In genomic region chrX:154575076-154575475, GRCh38 we compare ENCODE assay signal across 14 cellular contexts. TPM values are rescaled to one million over a fixed set of nuclear protein-coding genes. Genes with fewer than 3 reads are reported as not detected.
DNase-seq lines count a peak whose midpoint lies in the region; ATAC-seq, FAIRE-seq and TF ChIP-seq lines count a peak whose summit lies in the region.
"Not testable (repeated sequence)": the region's sequence is repeated elsewhere in the genome, so short reads cannot be mapped to it uniquely, and the experiment has no call there.
"Had no signal": no experiment of that assay in that cellular context is flagged by ENCODE, and none has a peak within 500 bp of the region (broad histone marks: within the 10 kb centered on the region; RNA-seq: fewer than 3 reads in every experiment).

No MANE protein-coding gene starts in this region.

- H3K4me1 ChIP-seq in gastroesophageal sphincter, lower lobe of right lung, upper lobe of right lung: not testable (repeated sequence)

- TF ChIP-seq CTCF in gastroesophageal sphincter (IDR thresholded peaks at IDR 0.05); lower lobe of right lung (IDR thresholded peaks at IDR 0.05); upper lobe of right lung (IDR thresholded peaks at IDR 0.05): not testable (repeated sequence)

- peak; percentile 98 for FAIRE-seq in GM12892 (lab: Jason Lieb, UNC)
- peak; percentile 58 for FAIRE-seq in RCC 7860 (lab: Jason Lieb, UNC)

- not testable (repeated sequence) for H3K27me3 ChIP-seq in gastroesophageal sphincter; lower lobe of right lung (ENCODE audit: low read depth); upper lobe of right lung

- not testable (repeated sequence) for H3K4me3 Mint-ChIP-seq in activated T-cell treated with anti-CD3 and anti-CD28 coated beads, Interleukin-2, amount 50 U/mL, for 72 hours

- TF ChIP-seq POLR2A in GM12892 (IDR thresholded peaks at IDR 0.05; ENCODE audit: low read depth, low read length); gastroesophageal sphincter (IDR thresholded peaks at IDR 0.05): not testable (repeated sequence)

- TF ChIP-seq EP300 in gastroesophageal sphincter (IDR thresholded peaks at IDR 0.05): not testable (repeated sequence)

- not testable (repeated sequence) for H3K9me3 Mint-ChIP-seq in activated T-cell treated with anti-CD3 and anti-CD28 coated beads, Interleukin-2, amount 50 U/mL, for 72 hours

- not testable (repeated sequence) for H3K27ac ChIP-seq in gastroesophageal sphincter, lower lobe of right lung, upper lobe of right lung

- H3K36me3 Mint-ChIP-seq in activated T-cell treated with anti-CD3 and anti-CD28 coated beads, Interleukin-2, amount 50 U/mL, for 72 hours (ENCODE audit: insufficient read depth in 2 of 2): not testable (repeated sequence)

- not testable (repeated sequence) for H3K9me3 ChIP-seq in gastroesophageal sphincter, lower lobe of right lung, upper lobe of right lung

- WGBS in gastroesophageal sphincter (ENCODE audit: low coverage in 1 of 2), 2 donors: no CpG with 5 or more reads among the region's 5 CpGs

- ATAC-seq in activated T-cell treated with anti-CD3 and anti-CD28 coated beads, Interleukin-2, amount 50 U/mL, for 72 hours (replicated peaks in 1 of 2): peak; percentile 58 to 60
- ATAC-seq in gastroesophageal sphincter (peak; percentile 57), lower lobe of right lung (peak; percentile 59 to 74), upper lobe of right lung (peak; percentile 86)

- not testable (repeated sequence) for DNase-seq in GM12892 (ENCODE audit: insufficient read length); RCC 7860 (ENCODE audit: low spot score); activated T-cell treated with anti-CD3 and anti-CD28 coated beads, Interleukin-2, amount 50 U/mL, for 72 hours; lower lobe of right lung; upper lobe of right lung

- not testable (repeated sequence) for H3K4me1 Mint-ChIP-seq in activated T-cell treated with anti-CD3 and anti-CD28 coated beads, Interleukin-2, amount 50 U/mL, for 72 hours (ENCODE audit: low read depth)

- H3K36me3 ChIP-seq in gastroesophageal sphincter, lower lobe of right lung, upper lobe of right lung: not testable (repeated sequence)

- not testable (repeated sequence) for H3K27ac Mint-ChIP-seq in activated T-cell treated with anti-CD3 and anti-CD28 coated beads, Interleukin-2, amount 50 U/mL, for 72 hours

- H3K4me3 ChIP-seq in gastroesophageal sphincter, lower lobe of right lung, upper lobe of right lung: not testable (repeated sequence)

- intact Hi-C loops in lower lobe of right lung (cut with DNase I); upper lobe of right lung (cut with DNase I): not testable (repeated sequence)

- H3K27me3 Mint-ChIP-seq in activated T-cell treated with anti-CD3 and anti-CD28 coated beads, Interleukin-2, amount 50 U/mL, for 72 hours (ENCODE audit: low read depth): not testable (repeated sequence)

RNA-seq across cellular contexts. Expression of gene CTAG1A, which starts 9.9 kb away (rescaled TPM):
- polyA plus RNA-seq in GM12892 (2012; ENCODE audit: missing spikeins): not detected
- total RNA-seq in activated T-cell treated with anti-CD3 and anti-CD28 coated beads, Interleukin-2, amount 50 U/mL, for 72 hours: not detected
- not detected for total RNA-seq in gastroesophageal sphincter
- total RNA-seq in lower lobe of right lung: not detected
- total RNA-seq in upper lobe of right lung: not detected
- total RNA-seq: adrenal gland, lower leg skin, mononuclear cell, neural crest cell, stomach had no signal
- polyA plus RNA-seq: CD14-positive monocyte, esophagus, immature natural killer cell, stomach had no signal

RNA-seq across cellular contexts. Expression of gene IKBKG, which starts 27.7 kb away (rescaled TPM):
- polyA plus RNA-seq in GM12892 (2012; ENCODE audit: missing spikeins): 12.3 TPM
- 10 to 100 TPM; 38.4 to 39.4 TPM for total RNA-seq in activated T-cell treated with anti-CD3 and anti-CD28 coated beads, Interleukin-2, amount 50 U/mL, for 72 hours
- total RNA-seq in gastroesophageal sphincter: 10 to 100 TPM; 14.0 to 22.6 (median 15.2) TPM
- 31.4 TPM for total RNA-seq in lower lobe of right lung
- 33.4 TPM for total RNA-seq in upper lobe of right lung

RNA-seq across cellular contexts. Expression of gene G6PD, which starts 28.4 kb away (rescaled TPM):
- polyA plus RNA-seq in GM12892 (2012; ENCODE audit: missing spikeins): 25.1 TPM
- total RNA-seq in activated T-cell treated with anti-CD3 and anti-CD28 coated beads, Interleukin-2, amount 50 U/mL, for 72 hours: 10 to 100 TPM; 46.9 to 47.3 TPM
- 10 to 100 TPM; 15.9 to 26.0 (median 22.1) TPM for total RNA-seq in gastroesophageal sphincter
- 80.2 TPM for total RNA-seq in lower lobe of right lung
- total RNA-seq in upper lobe of right lung: 84.9 TPM

RNA-seq across cellular contexts. Expression of gene CTAG1B, which starts 44.0 kb away (rescaled TPM):
- not detected for polyA plus RNA-seq in GM12892 (2012; ENCODE audit: missing spikeins)
- total RNA-seq in activated T-cell treated with anti-CD3 and anti-CD28 coated beads, Interleukin-2, amount 50 U/mL, for 72 hours: not detected
- total RNA-seq in gastroesophageal sphincter (not detected), lower lobe of right lung (not detected), upper lobe of right lung (not detected)
- total RNA-seq: adrenal gland, lower leg skin, mononuclear cell, neural crest cell, stomach had no signal
- polyA plus RNA-seq: CD14-positive monocyte, immature natural killer cell, stomach had no signal

RNA-seq across cellular contexts. Expression of gene FAM3A, which starts 59.0 kb away (rescaled TPM):
- 9.8 TPM for polyA plus RNA-seq in GM12892 (2012; ENCODE audit: missing spikeins)
- 10 to 100 TPM; 31.2 to 32.9 TPM for total RNA-seq in activated T-cell treated with anti-CD3 and anti-CD28 coated beads, Interleukin-2, amount 50 U/mL, for 72 hours
- 10 to 100 TPM; 36.6 to 44.4 (median 40.5) TPM for total RNA-seq in gastroesophageal sphincter
- 39.7 TPM for total RNA-seq in lower lobe of right lung
- total RNA-seq in upper lobe of right lung: 42.6 TPM
